ENCODE assay signal across 33 cellular contexts in genomic region chr4:94918543-94918942, GRCh38.
"Had no signal": no experiment of that assay in that cellular context is flagged by ENCODE, and none has a peak within 500 bp of the region (broad histone marks: within the 10 kb centered on the region; RNA-seq: fewer than 3 reads in every experiment).

No MANE protein-coding gene starts in this region.

- DNase-seq: activated B cell treated with CpG ODN at 0.5 μM for 24 hours; activated CD4-positive, alpha-beta memory T cell treated with anti-CD3 and anti-CD28 coated beads for 36 hours; activated CD4-positive, alpha-beta T cell treated with anti-CD3 and anti-CD28 coated beads for 4 hours; activated CD4-positive, alpha-beta T cell treated with anti-CD3 and anti-CD28 coated beads, Interleukin-2, amount 10 ng/mL, durations not matched to agents 24 days and 14 days; activated CD4-positive, alpha-beta T cell treated with anti-CD3 and anti-CD28 coated beads, Interleukin-2, amount 50 U/mL, for 1 hour; activated CD4-positive, alpha-beta T cell treated with anti-CD3 and anti-CD28 coated beads, Interleukin-2, amount 50 U/mL, for 4 hours; activated CD4-positive, CD25-positive, alpha-beta regulatory T cell treated with anti-CD3 and anti-CD28 coated beads, Interleukin-2, amount 50 U/mL, for 72 hours; activated CD8-positive, alpha-beta memory T cell treated with anti-CD3 and anti-CD28 coated beads, Interleukin-2, amount 50 U/mL, for 4 hours; activated CD8-positive, alpha-beta T cell treated with anti-CD3 and anti-CD28 coated beads for 36 hours; activated effector memory CD4-positive, alpha-beta T cell treated with anti-CD3 and anti-CD28 coated beads, Interleukin-2, amount 50 U/mL, for 16 hours; activated gamma-delta T cell treated with Interleukin-2 at 50 U/mL for 16 hours; activated naive CD4-positive, alpha-beta T cell; activated naive CD4-positive, alpha-beta T cell treated with anti-CD3 and anti-CD28 coated beads for 36 hours; activated naive CD4-positive, alpha-beta T cell treated with anti-CD3 and anti-CD28 coated beads, Interleukin-2, amount 50 U/mL, for 16 hours; activated naive CD8-positive, alpha-beta T cell treated with anti-CD3 and anti-CD28 coated beads for 36 hours; activated T-cell treated with anti-CD3 and anti-CD28 coated beads for 4 hours; activated T-cell treated with anti-CD3 and anti-CD28 coated beads, Interleukin-2, amount 50 U/mL, for 1 hour; activated T-cell treated with anti-CD3 and anti-CD28 coated beads, Interleukin-2, amount 50 U/mL, for 4 hours; activated T-cell treated with anti-CD3 and anti-CD28 coated beads, Interleukin-2, amount 50 U/mL, for 72 hours; adrenal gland; amniotic stem cell; anterior cingulate cortex; caudate nucleus; cerebellar nuclear complex; T-helper 2 cell; T-helper 9 cell had no signal

- H3K4me1 ChIP-seq: adrenal gland, ascending aorta had no signal

- ATAC-seq: activated CD8-positive, alpha-beta T cell treated with anti-CD3 and anti-CD28 coated beads for 36 hours; activated naive CD4-positive, alpha-beta T cell treated with anti-CD3 and anti-CD28 coated beads, Interleukin-2, amount 50 U/mL, for 72 hours; activated T-cell treated with anti-CD3 and anti-CD28 coated beads, Interleukin-2, amount 50 U/mL, for 4 hours; activated T-cell treated with anti-CD3 and anti-CD28 coated beads, Interleukin-2, amount 50 U/mL, for 72 hours; activated T-helper 17 cell treated with anti-CD3 and anti-CD28 coated beads, Interleukin-2, amount 50 U/mL, for 72 hours had no signal

- FAIRE-seq: bronchial epithelial cell, TTC549 had no signal

- H3K4me3 ChIP-seq: adrenal gland, ascending aorta, cardiac muscle cell had no signal

- H3K27me3 ChIP-seq: adrenal gland, ascending aorta, cardiac muscle cell had no signal

- H3K27ac ChIP-seq: adrenal gland, ascending aorta, cardiac muscle cell, VCaP had no signal

- H3K36me3 ChIP-seq: adrenal gland, ascending aorta, cardiac muscle cell had no signal
